8 cellular contexts compared by ENCODE assay signal in genomic region chr10:13890617-13891541, GRCh38.
DNase-seq lines count a peak whose midpoint lies in the region; ATAC-seq, FAIRE-seq and TF ChIP-seq lines count a peak whose summit lies in the region.

No MANE protein-coding gene starts in this region.

- FAIRE-seq in keratinocyte (lab: Jason Lieb, UNC): no peak
- FAIRE-seq in GM19239 (lab: Jason Lieb, UNC): no peak

- no peak for DNase-seq in AG04450 (ENCODE audit: low read depth, low spot score)
- peak; percentile 28 for DNase-seq in HCEC 1CT
- DNase-seq in keratinocyte (ENCODE audit: low read depth, low spot score): no peak
- no peak for DNase-seq in stimulated activated naive B cell treated with anti-CD40 and anti-IgM and Interleukin-4, amounts not matched to agents 10 μg/mL and 1 μg/mL and 100 μg/mL, for 72 hours
- DNase-seq in effector CD8-positive, alpha-beta T cell (lab: John Stamatoyannopoulos, UW): no peak
- no peak for DNase-seq in GM19239 (ENCODE audit: insufficient read length, low spot score)

- H3K4me1 Mint-ChIP-seq in brain: peaks cover 68% of the 10 kb centered on the region
- peaks cover 22 to 26% of the 10 kb centered on the region in 2 donors for H3K4me1 Mint-ChIP-seq in stimulated activated naive B cell treated with anti-CD40 and anti-IgM and Interleukin-4, amounts not matched to agents 10 μg/mL and 1 μg/mL and 100 μg/mL, for 72 hours

- H3K27ac ChIP-seq in AG04450 (ENCODE audit: low read depth, low read length) (peak overlapping the region; percentile 57), keratinocyte (ENCODE audit: control insufficient read depth, insufficient read depth, low read length) (peak overlapping the region; percentile 42)

- dilution Hi-C loops in keratinocyte (cut with MboI; ENCODE audit: extremely low pct_ligation_motif_present, low sequenced_read_pairs): no loop called here

- no peaks in the 10 kb centered on the region for H3K36me3 ChIP-seq in keratinocyte (ENCODE audit: control insufficient read depth in 2 of 2, extremely low read depth in 1 of 2, insufficient read depth in 2 of 2, low read length in 2 of 2)

- H2AFZ ChIP-seq in keratinocyte (ENCODE audit: control insufficient read depth, low read length): peak overlapping the region; percentile 68

- H3K4me2 ChIP-seq in keratinocyte (ENCODE audit: control insufficient read depth, extremely low read depth, insufficient read depth, low read depth, low read length): peak overlapping the region; percentile 82

- POLR2A ChIA-PET in AG04450 (lab: Yijun Ruan, JAX): interaction anchor here (1.0 to 1.9 kb wide), 3 partner anchors 9 to 116 kb away, joined by 3 to 6 read pairs (median 4); no protein-coding TSS in a partner anchor

- peak overlapping the region; percentile 72 for H3K9ac ChIP-seq in keratinocyte (ENCODE audit: control insufficient read depth, extremely low read depth, insufficient read depth, low read length)

- peaks cover 38% of the 10 kb centered on the region for H3K79me2 ChIP-seq in keratinocyte (ENCODE audit: control insufficient read depth, insufficient read depth, low read length)

- peaks cover 8% of the 10 kb centered on the region for H3K27me3 Mint-ChIP-seq in brain
- H3K27me3 Mint-ChIP-seq in stimulated activated naive B cell treated with anti-CD40 and anti-IgM and Interleukin-4, amounts not matched to agents 10 μg/mL and 1 μg/mL and 100 μg/mL, for 72 hours: peaks cover 82 to 91% of the 10 kb centered on the region in 2 donors

- H3K27me3 ChIP-seq in AG04450 (ENCODE audit: control insufficient read depth, insufficient read depth, low read length) (no peaks in the 10 kb centered on the region), keratinocyte (ENCODE audit: control insufficient read depth, extremely low read depth, insufficient read depth, low read length) (peaks cover 10% of the 10 kb centered on the region)

- peaks cover 22% of the 10 kb centered on the region for H3K4me1 ChIP-seq in keratinocyte (ENCODE audit: control insufficient read depth, extremely low read depth, insufficient read depth, low read length)

- no peak for TF ChIP-seq CTCF in AG04450 (IDR thresholded peaks at IDR 0.05; ENCODE audit: low read depth, low read length)
- TF ChIP-seq CTCF in brain (conservative IDR thresholded peaks at IDR 0.05): no peak
- TF ChIP-seq CTCF in keratinocyte (optimal IDR thresholded peaks at IDR 0.05 in 1 of 3, IDR thresholded peaks at IDR 0.05 in 1 of 3, conservative IDR thresholded peaks at IDR 0.05 in 1 of 3; ENCODE audit: extremely low read depth in 1 of 3, insufficient read depth in 2 of 3, low read length in 3 of 3): no peak

- H3K36me3 Mint-ChIP-seq in brain: peaks cover 23% of the 10 kb centered on the region
- H3K36me3 Mint-ChIP-seq in stimulated activated naive B cell treated with anti-CD40 and anti-IgM and Interleukin-4, amounts not matched to agents 10 μg/mL and 1 μg/mL and 100 μg/mL, for 72 hours: peaks cover 0 to 4% of the 10 kb centered on the region in 2 donors

- H3K9me1 ChIP-seq in keratinocyte (ENCODE audit: control insufficient read depth, extremely low read depth, insufficient read depth, low read length): no peaks in the 10 kb centered on the region

- CTCF ChIA-PET in AG04450 (lab: Charles Lee): interaction anchor here (0.9 to 1.4 kb wide), 2 partner anchors 24 to 203 kb away, joined by 3 read pairs; no protein-coding TSS in a partner anchor

- H3K4me3 ChIP-seq in AG04450 (ENCODE audit: low read depth, low read length): peak overlapping the region; percentile 73
- peak overlapping the region; percentile 35 to 82 (median 64) for H3K4me3 ChIP-seq in keratinocyte (ENCODE audit: control insufficient read depth in 2 of 3, extremely low read depth in 1 of 3, insufficient read depth in 2 of 3, low read depth in 1 of 3, low read length in 3 of 3)

- peak overlapping the region; percentile 88 to 97 (median 93) for H3K4me3 Mint-ChIP-seq in brain
- H3K4me3 Mint-ChIP-seq in stimulated activated naive B cell treated with anti-CD40 and anti-IgM and Interleukin-4, amounts not matched to agents 10 μg/mL and 1 μg/mL and 100 μg/mL, for 72 hours: peak overlapping the region; percentile 72

- H3K9me3 Mint-ChIP-seq in brain: peaks cover 5 to 12% (median 8%) of the 10 kb centered on the region in 5 experiments
- H3K9me3 Mint-ChIP-seq in stimulated activated naive B cell treated with anti-CD40 and anti-IgM and Interleukin-4, amounts not matched to agents 10 μg/mL and 1 μg/mL and 100 μg/mL, for 72 hours: peaks cover 0 to 6% of the 10 kb centered on the region in 2 donors

- H3K27ac Mint-ChIP-seq in brain: peak overlapping the region; percentile 93 to 98 (median 96)
- no peak overlapping the region for H3K27ac Mint-ChIP-seq in stimulated activated naive B cell treated with anti-CD40 and anti-IgM and Interleukin-4, amounts not matched to agents 10 μg/mL and 1 μg/mL and 100 μg/mL, for 72 hours

- peak; percentile 25 to 35 for ATAC-seq in stimulated activated naive B cell treated with anti-CD40 and anti-IgM and Interleukin-4, amounts not matched to agents 10 μg/mL and 1 μg/mL and 100 μg/mL, for 72 hours (replicated peaks)
- ATAC-seq in GM19463 (IDR thresholded peaks at IDR 0.05; ENCODE audit: unreplicated experiment): no peak

- H3K9me3 ChIP-seq in AG04450 (ENCODE audit: control insufficient read depth, insufficient read depth, low read length): no peaks in the 10 kb centered on the region; the same call in 1 of the 2 replicates
- H3K9me3 ChIP-seq in keratinocyte (ENCODE audit: control insufficient read depth, low read depth, low read length): no peaks in the 10 kb centered on the region

- no peaks in the 10 kb centered on the region for H4K20me1 ChIP-seq in keratinocyte (ENCODE audit: control insufficient read depth, extremely low read depth, insufficient read depth, low read length)
